ENCODE assay signal across 10 cellular contexts in genomic region chr5:68378204-68378830, GRCh38.
A peak's percentile ranks its signal among the peaks of the same experiment; 100 is the strongest.
DNase-seq lines count a peak whose midpoint lies in the region; ATAC-seq and TF ChIP-seq lines count a peak whose summit lies in the region.
"Had no signal": no experiment of that assay in that cellular context is flagged by ENCODE, and none has a peak within 500 bp of the region (broad histone marks: within the 10 kb centered on the region; RNA-seq: fewer than 3 reads in every experiment).

No MANE protein-coding gene starts in this region.

- H3K9ac ChIP-seq in endodermal cell (ENCODE audit: extremely low read depth, low read length, poor library complexity, severe bottlenecking) = no peak overlapping the region

- H3K4me1 ChIP-seq in mucosa of descending colon (ENCODE audit: low read depth) (no peaks in the 10 kb centered on the region), endodermal cell (ENCODE audit: control insufficient read depth, insufficient read depth, low read length) (peaks cover 11% of the 10 kb centered on the region)

- intact Hi-C loops in mucosa of descending colon (cut with DNase I, micrococcal nuclease) = no loop called here

- WGBS in endodermal cell (ENCODE audit: insufficient coverage in 1 of 2, insufficient read length in 1 of 2), 2 experiments = 61 to 81% methylated on average over 2 to 3 of the region's 3 CpGs

- H3K27ac Mint-ChIP-seq in endodermal cell = no peak overlapping the region

- peak; percentile 66 for ATAC-seq in GM18858 (IDR thresholded peaks at IDR 0.05; ENCODE audit: unreplicated experiment)
- peak; percentile 59 for ATAC-seq in GM21717 (IDR thresholded peaks at IDR 0.05; ENCODE audit: unreplicated experiment)
- peak; percentile 84 for ATAC-seq in HG03520 (IDR thresholded peaks at IDR 0.05; ENCODE audit: unreplicated experiment)
- ATAC-seq in mucosa of descending colon = peak; percentile 48

- no peaks in the 10 kb centered on the region for H3K27me3 ChIP-seq in endodermal cell (ENCODE audit: control insufficient read depth, insufficient read depth, low read length, poor library complexity, severe bottlenecking)

- DNase-seq in mucosa of descending colon (no peak), dedifferentiated amniotic fluid mesenchymal stem cell (ENCODE audit: extremely low spot score) (no peak), EL (no peak), endodermal cell (no peak), DMS153 (lab: John Stamatoyannopoulos, UW) (no peak)
- DNase-seq: cerebellar nuclear complex; stimulated activated CD4-positive, alpha-beta T cell treated with anti-CD3 and anti-CD28 coated beads, Interleukin-2, amount 100 ng/mL, for 24 hours had no signal

- TF ChIP-seq CTCF in mucosa of descending colon (IDR thresholded peaks at IDR 0.05) (no peak), endodermal cell (conservative IDR thresholded peaks at IDR 0.05) (no peak)

- H3K4me3 ChIP-seq in mucosa of descending colon (no peak overlapping the region), endodermal cell (ENCODE audit: low read length) (no peak overlapping the region)

- peaks cover 18% of the 10 kb centered on the region for H3K4me1 Mint-ChIP-seq in endodermal cell

- peaks cover 4% of the 10 kb centered on the region for H3K9me3 Mint-ChIP-seq in endodermal cell

- no peaks in the 10 kb centered on the region for H3K27me3 Mint-ChIP-seq in endodermal cell (ENCODE audit: insufficient read depth)

- no peak overlapping the region for H3K27ac ChIP-seq in endodermal cell (ENCODE audit: low read depth, low read length)

- H3K36me3 ChIP-seq in mucosa of descending colon (ENCODE audit: low read depth) (no peaks in the 10 kb centered on the region), endodermal cell (ENCODE audit: control insufficient read depth, insufficient read depth, low read length) (no peaks in the 10 kb centered on the region)

- H3K4me3 Mint-ChIP-seq in endodermal cell = no peak overlapping the region

- H3K36me3 Mint-ChIP-seq in endodermal cell (ENCODE audit: low read depth) = no peaks in the 10 kb centered on the region

- no peaks in the 10 kb centered on the region for H3K9me3 ChIP-seq in mucosa of descending colon
- peaks cover 8% of the 10 kb centered on the region for H3K9me3 ChIP-seq in endodermal cell (ENCODE audit: control insufficient read depth, low read length)
